ENCODE assay signal across 20 cellular contexts in genomic region chr1:13661539-13661938, GRCh38. TPM values are rescaled to one million over a fixed set of nuclear protein-coding genes. Genes with fewer than 3 reads are reported as not detected.
A peak's percentile ranks its signal among the peaks of the same experiment; 100 is the strongest.
DNase-seq lines count a peak whose midpoint lies in the region; FAIRE-seq and TF ChIP-seq lines count a peak whose summit lies in the region.
"Had no signal": no experiment of that assay in that cellular context is flagged by ENCODE, and none has a peak within 500 bp of the region (broad histone marks: within the 10 kb centered on the region; RNA-seq: fewer than 3 reads in every experiment).

No MANE protein-coding gene starts in this region.

- in situ Hi-C loops in ACHN (cut with HindIII; ENCODE audit: low pct_ligation_motif_present, low pct_unique_long_range_greater_than_20kb, low sequenced_read_pairs): no loop called here

- no peaks in the 10 kb centered on the region for H3K27me3 ChIP-seq in astrocyte (ENCODE audit: insufficient read depth, low read length)
- H3K27me3 ChIP-seq in mesenchymal stem cell (ENCODE audit: control insufficient read depth in 1 of 2, insufficient read depth in 1 of 2, low read length in 2 of 2): no peaks in the 10 kb centered on the region
- no peaks in the 10 kb centered on the region; the same call in 1 of the 2 replicates for H3K27me3 ChIP-seq in SJCRH30
- H3K27me3 ChIP-seq: pancreas had no signal

- H3K4me2 ChIP-seq in astrocyte (ENCODE audit: low read length) (no peak overlapping the region), mesenchymal stem cell (ENCODE audit: low read length, poor library complexity, severe bottlenecking) (no peak overlapping the region)

- H3K4me1 ChIP-seq in astrocyte (ENCODE audit: insufficient read depth, low read length) (no peaks in the 10 kb centered on the region), mesenchymal stem cell (ENCODE audit: control insufficient read depth, insufficient read depth, low read depth, low read length) (no peaks in the 10 kb centered on the region), SJCRH30 (no peaks in the 10 kb centered on the region)
- H3K4me1 ChIP-seq: pancreas had no signal

- H2AFZ ChIP-seq in astrocyte (ENCODE audit: low read depth, low read length) (no peak overlapping the region), mesenchymal stem cell (ENCODE audit: low read depth, low read length) (no peak overlapping the region)

- H3K9ac ChIP-seq in astrocyte (ENCODE audit: low read length) (no peak overlapping the region), mesenchymal stem cell (ENCODE audit: low read length) (peak overlapping the region; percentile 79)

- no peak for FAIRE-seq in astrocyte (lab: Jason Lieb, UNC)
- FAIRE-seq: G401.6, K562, pancreas had no signal

- H3K23ac ChIP-seq in mesenchymal stem cell (ENCODE audit: low read length in 2 of 2): no peak overlapping the region

- peaks cover 8% of the 10 kb centered on the region for H3K27me3 Mint-ChIP-seq in astrocyte (ENCODE audit: low read depth, unreplicated experiment)

- H4K8ac ChIP-seq in mesenchymal stem cell (ENCODE audit: low read length): peak overlapping the region; percentile 6

- H3K9me3 Mint-ChIP-seq in astrocyte (ENCODE audit: unreplicated experiment): peaks cover 8% of the 10 kb centered on the region
- H3K9me3 Mint-ChIP-seq: activated T-helper 17 cell treated with anti-CD3 and anti-CD28 coated beads, Interleukin-2, amount 50 U/mL, for 72 hours; type B pancreatic cell had no signal

- H3K36me3 ChIP-seq in astrocyte (ENCODE audit: insufficient read depth, low read length): no peaks in the 10 kb centered on the region
- no peaks in the 10 kb centered on the region for H3K36me3 ChIP-seq in mesenchymal stem cell (ENCODE audit: control insufficient read depth in 1 of 2, insufficient read depth in 2 of 2, low read depth in 1 of 2, low read length in 2 of 2)
- H3K36me3 ChIP-seq in SJCRH30: no peaks in the 10 kb centered on the region
- H3K36me3 ChIP-seq: pancreas had no signal

- no peak overlapping the region for H2AK5ac ChIP-seq in mesenchymal stem cell (ENCODE audit: low read length, severe bottlenecking)

- no peak overlapping the region for H2BK15ac ChIP-seq in mesenchymal stem cell (ENCODE audit: low read depth, poor library complexity, severe bottlenecking)

- no peaks in the 10 kb centered on the region for H3K9me3 ChIP-seq in astrocyte (ENCODE audit: insufficient read depth, low read depth, low read length)
- H3K9me3 ChIP-seq in mesenchymal stem cell (ENCODE audit: control insufficient read depth, low read length): no peaks in the 10 kb centered on the region
- no peaks in the 10 kb centered on the region for H3K9me3 ChIP-seq in SJCRH30 (replicated peaks)
- H3K9me3 ChIP-seq: pancreas had no signal

- TF ChIP-seq CTCF in astrocyte (IDR thresholded peaks at IDR 0.05; ENCODE audit: insufficient read depth, low read depth, low read length): no peak

- no peaks in the 10 kb centered on the region for H3K36me3 Mint-ChIP-seq in astrocyte (ENCODE audit: low read depth, unreplicated experiment)
- H3K36me3 Mint-ChIP-seq: type B pancreatic cell had no signal

- H3K27ac ChIP-seq in astrocyte (ENCODE audit: low read depth, low read length) (no peak overlapping the region), mesenchymal stem cell (ENCODE audit: low read length, poor library complexity, severe bottlenecking) (no peak overlapping the region), SJCRH30 (no peak overlapping the region)
- H3K27ac ChIP-seq: pancreas had no signal

- no peaks in the 10 kb centered on the region for H3K79me1 ChIP-seq in mesenchymal stem cell (replicated peaks; ENCODE audit: low read length, poor library complexity, severe bottlenecking)

- H3K79me2 ChIP-seq in astrocyte (ENCODE audit: insufficient read depth, low read length): no peaks in the 10 kb centered on the region

- H4K91ac ChIP-seq in mesenchymal stem cell (ENCODE audit: low read length): no peak overlapping the region

- H2BK5ac ChIP-seq in mesenchymal stem cell (ENCODE audit: low read depth, low read length, poor library complexity, severe bottlenecking): no peak overlapping the region

- no peaks in the 10 kb centered on the region for H3K4me1 Mint-ChIP-seq in astrocyte (ENCODE audit: low read depth, unreplicated experiment)
- H3K4me1 Mint-ChIP-seq: activated T-helper 17 cell treated with anti-CD3 and anti-CD28 coated beads, Interleukin-2, amount 50 U/mL, for 72 hours had no signal

- no peak overlapping the region for H2BK120ac ChIP-seq in mesenchymal stem cell (ENCODE audit: low read depth, low read length)

- no peak overlapping the region for H3K14ac ChIP-seq in mesenchymal stem cell (ENCODE audit: low read length in 2 of 2)

- H3K18ac ChIP-seq in mesenchymal stem cell (ENCODE audit: low read depth in 1 of 2, low read length in 2 of 2): no peak overlapping the region

- WGBS in mesenchymal stem cell: 91% methylated on average over 5 of the region's 5 CpGs

- H3K4me3 Mint-ChIP-seq in astrocyte (ENCODE audit: unreplicated experiment): no peak overlapping the region
- H3K4me3 Mint-ChIP-seq: activated CD8-positive, alpha-beta T cell treated with anti-CD3 and anti-CD28 coated beads, Interleukin-2, amount 10 ng/mL, durations not matched to agents 7 days and 5 days; activated T-helper 17 cell treated with anti-CD3 and anti-CD28 coated beads, Interleukin-2, amount 50 U/mL, for 72 hours; type B pancreatic cell had no signal

- no peak overlapping the region for H2BK12ac ChIP-seq in mesenchymal stem cell (ENCODE audit: low read length in 2 of 2)

- no peaks in the 10 kb centered on the region for H4K20me1 ChIP-seq in astrocyte (ENCODE audit: insufficient read depth, low read length)

- H3K27ac Mint-ChIP-seq in astrocyte (ENCODE audit: unreplicated experiment): no peak overlapping the region
- H3K27ac Mint-ChIP-seq: activated CD8-positive, alpha-beta T cell treated with anti-CD3 and anti-CD28 coated beads, Interleukin-2, amount 10 ng/mL, durations not matched to agents 7 days and 5 days; activated T-helper 17 cell treated with anti-CD3 and anti-CD28 coated beads, Interleukin-2, amount 50 U/mL, for 72 hours; type B pancreatic cell had no signal

- no peak overlapping the region for H3K4ac ChIP-seq in mesenchymal stem cell (ENCODE audit: low read depth in 1 of 2, low read length in 2 of 2)

- DNase-seq in ACHN: peak; percentile 2
- peak; percentile 58 for DNase-seq in HPDE6-E6E7 (ENCODE audit: extremely low spot score)
- DNase-seq in astrocyte (ENCODE audit: low read depth): peak; percentile 24
- no peak for DNase-seq in mesenchymal stem cell
- no peak for DNase-seq in mesenteric fat pad (ENCODE audit: low spot score)
- no peak for DNase-seq in NCI-H748 (lab: John Stamatoyannopoulos, UW; ENCODE audit: unreplicated experiment)
- no peak for DNase-seq in SJCRH30
- no peak for DNase-seq in mucosa of gallbladder (ENCODE audit: low spot score)
- DNase-seq: activated CD8-positive, alpha-beta T cell treated with anti-CD3 and anti-CD28 coated beads, Interleukin-2, amount 10 ng/mL, durations not matched to agents 7 days and 5 days; anterior cingulate cortex; COR-L47; cortex of kidney; erythroblast; left cardiac atrium; NCI-H1105 treated with DMSO at 0.1 percent for 48 hours; pancreas had no signal

- H3K4me3 ChIP-seq in astrocyte (ENCODE audit: insufficient read depth, low read depth, low read length): no peak overlapping the region
- peak overlapping the region in 1 of 2 experiments; percentile 41 for H3K4me3 ChIP-seq in mesenchymal stem cell (ENCODE audit: insufficient read depth in 1 of 2, low read depth in 1 of 2, low read length in 2 of 2)
- H3K4me3 ChIP-seq in SJCRH30: no peak overlapping the region
- H3K4me3 ChIP-seq: K562, pancreas had no signal

RNA-seq across cellular contexts. Expression of gene PRDM2, which starts 38.4 kb away (rescaled TPM):
- total RNA-seq in astrocyte: 48.8 and 49.0 TPM in 2 replicates
- 15.2 TPM for polyA plus RNA-seq in mesenchymal stem cell (2013, experiment 1 of 2)
- polyA plus RNA-seq in mesenchymal stem cell (2013, experiment 2 of 2): 14.8 TPM
- 38.1 TPM for total RNA-seq in mesenteric fat pad
- total RNA-seq in SJCRH30 (2014; rRNA removed; shearing (Covaris generic)): 25.2 and 28.4 TPM in 2 replicates
- total RNA-seq in mucosa of gallbladder: 33.5 TPM

Comparison
In these comparisons a context has a peak if more than half of its experiments do, and no peak if none do; other contexts are left out.
1. DNase-seq: peak in ACHN (single experiment), HPDE6-E6E7 (single experiment) and astrocyte (single experiment); none in mesenchymal stem cell (single experiment), mesenteric fat pad (single experiment), NCI-H748 (single experiment), SJCRH30 (0 of 2) and mucosa of gallbladder (single experiment).